Comparison of ENCODE assay signal across 1 cellular context in genomic region chr5:76470978-76471377, GRCh38.
A peak's percentile ranks its signal among the peaks of the same experiment; 100 is the strongest.
TF ChIP-seq lines count a peak whose summit lies in the region.

No MANE protein-coding gene starts in this region.

TF ChIP-seq in HepG2, 621 proteins besides CTCF, POLR2A, EP300 and RAD21:
- TF ChIP-seq SOX13 (IDR thresholded peaks at IDR 0.05), result no peak
- TF ChIP-seq SOX13 (CRISPR knock-in tag; conservative IDR thresholded peaks at IDR 0.05 in 1 of 2, IDR thresholded peaks at IDR 0.05 in 1 of 2), result peak in 1 of 2 experiments; percentile 33; a peak in 1 of 4 replicates
- TF ChIP-seq HMG20B (CRISPR knock-in tag; conservative IDR thresholded peaks at IDR 0.05), result no peak
- TF ChIP-seq HDAC2 (CRISPR knock-in tag; IDR thresholded peaks at IDR 0.05), result no peak
